In the genomic region with DNA sequence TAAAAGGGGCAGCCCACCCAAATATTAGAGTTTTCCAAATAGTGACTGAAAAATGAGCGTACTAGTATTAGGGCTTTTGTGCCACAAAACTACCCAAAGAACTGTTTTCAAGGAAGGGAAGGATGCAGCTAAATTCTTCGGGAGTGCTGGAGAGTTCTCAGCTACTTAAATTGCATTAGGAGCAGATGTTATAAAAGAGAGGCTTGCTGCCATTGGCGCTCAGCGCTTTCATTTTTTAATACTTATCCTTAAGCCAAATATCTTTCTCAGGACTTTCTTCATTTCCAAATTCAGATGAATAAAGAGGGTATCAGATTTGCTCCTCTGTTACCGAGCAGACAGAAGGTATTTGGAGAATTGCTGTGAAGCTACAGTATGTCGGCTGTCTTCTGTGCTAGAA, we compare ENCODE assay signal across 29 cellular contexts. TPM values are rescaled to one million over a fixed set of nuclear protein-coding genes. Genes with fewer than 3 reads are reported as not detected.
"Had no signal": no experiment of that assay in that cellular context is flagged by ENCODE, and none has a peak within 500 bp of the region (broad histone marks: within the 10 kb centered on the region; RNA-seq: fewer than 3 reads in every experiment).

No MANE protein-coding gene starts in this region.

- H3K36me3 ChIP-seq: ovary, right lobe of liver had no signal

- H3K27me3 ChIP-seq: adrenal gland, brain microvascular endothelial cell, gastrocnemius medialis, ovary, right lobe of liver, tibial nerve had no signal

- ATAC-seq: esophagus mucosa; gastrocnemius medialis; left cardiac atrium; left ventricle myocardium superior; naive thymus-derived CD4-positive, alpha-beta T cell; right lobe of liver had no signal

- H3K27me3 Mint-ChIP-seq: activated naive CD8-positive, alpha-beta T cell; naive thymus-derived CD4-positive, alpha-beta T cell; progenitor cell of endocrine pancreas; stimulated activated naive CD8-positive, alpha-beta T cell treated with anti-CD3 and anti-CD28 coated beads, Interleukin-15, Interleukin-2, amounts not matched to agents 100 ng/mL and 50 ng/mL, for 24 hours had no signal

- H3K27ac Mint-ChIP-seq: activated naive CD8-positive, alpha-beta T cell; endodermal cell; mesothelial cell of epicardium; progenitor cell of endocrine pancreas; stimulated activated naive CD8-positive, alpha-beta T cell treated with anti-CD3 and anti-CD28 coated beads, Interleukin-15, Interleukin-2, amounts not matched to agents 100 ng/mL and 50 ng/mL, for 24 hours had no signal

- H3K4me3 ChIP-seq: adrenal gland, gastrocnemius medialis, ovary, right lobe of liver, skin epidermis, tibial nerve had no signal

- H3K9me3 Mint-ChIP-seq: endodermal cell; mesothelial cell of epicardium; naive thymus-derived CD4-positive, alpha-beta T cell; stimulated activated naive CD8-positive, alpha-beta T cell treated with anti-CD3 and anti-CD28 coated beads, Interleukin-15, Interleukin-2, amounts not matched to agents 100 ng/mL and 50 ng/mL, for 24 hours had no signal

- H3K4me3 Mint-ChIP-seq: activated naive CD8-positive, alpha-beta T cell; endodermal cell; mesothelial cell of epicardium; naive thymus-derived CD4-positive, alpha-beta T cell; stimulated activated naive CD8-positive, alpha-beta T cell treated with anti-CD3 and anti-CD28 coated beads, Interleukin-15, Interleukin-2, amounts not matched to agents 100 ng/mL and 50 ng/mL, for 24 hours had no signal

- H3K4me1 ChIP-seq: gastrocnemius medialis, right lobe of liver had no signal

- DNase-seq: activated CD4-positive, alpha-beta T cell treated with anti-CD3 and anti-CD28 coated beads for 4 hours; activated CD4-positive, alpha-beta T cell treated with anti-CD3 and anti-CD28 coated beads, Interleukin-2, amount 50 U/mL, for 48 hours; activated CD8-positive, alpha-beta memory T cell treated with anti-CD3 and anti-CD28 coated beads for 24 hours; activated effector memory CD4-positive, alpha-beta T cell treated with Interleukin-2 at 50 U/mL for 16 hours; activated naive CD4-positive, alpha-beta T cell treated with Interleukin-2 at 50 U/mL for 16 hours; adrenal gland; aorta; brain microvascular endothelial cell; caudate nucleus; endodermal cell; gastrocnemius medialis; glutamatergic neuron; hippocampal formation; left cardiac atrium; left ventricle myocardium superior; mammary epithelial cell; naive thymus-derived CD4-positive, alpha-beta T cell; ovary; right lobe of liver; stimulated activated CD4-positive, alpha-beta T cell treated with anti-CD3 and anti-CD28 coated beads, Interleukin-12 subunit alpha, Interleukin-12 subunit beta, amount 100 ng/mL, for 4 hours; stimulated activated CD4-positive, alpha-beta T cell treated with anti-CD3 and anti-CD28 coated beads, Interleukin-4, amount 100 ng/mL, for 1 hour; substantia nigra had no signal

- H3K27ac ChIP-seq: adrenal gland, brain microvascular endothelial cell, ovary, right lobe of liver, tibial nerve had no signal

- H3K4me1 Mint-ChIP-seq: endodermal cell; naive thymus-derived CD4-positive, alpha-beta T cell had no signal

- H3K9me3 ChIP-seq: adrenal gland, gastrocnemius medialis, ovary, right lobe of liver, tibial nerve had no signal

RNA-seq across cellular contexts. Expression of a gene that starts 47.3 kb away (rescaled TPM):
- polyA plus RNA-seq: naive thymus-derived CD4-positive, alpha-beta T cell had no signal
